1 cellular context compared by ENCODE assay signal in genomic region chr11:85854557-85855340, GRCh38.
A peak's percentile ranks its signal among the peaks of the same experiment; 100 is the strongest.
TF ChIP-seq lines count a peak whose summit lies in the region.

No MANE protein-coding gene starts in this region.

TF ChIP-seq in H1, 55 proteins besides CTCF, POLR2A, EP300 and RAD21:
- TF ChIP-seq ASH2L (IDR thresholded peaks at IDR 0.05; ENCODE audit: low read length), result peak; percentile 91
- TF ChIP-seq TEAD4 (IDR thresholded peaks at IDR 0.05; ENCODE audit: low read depth, low read length), result no peak
- no peak for TF ChIP-seq KDM1A (IDR thresholded peaks at IDR 0.05; ENCODE audit: borderline replicate concordance, low read length)
- no peak for TF ChIP-seq SP2 (IDR thresholded peaks at IDR 0.05; ENCODE audit: low read length)
- no peak for TF ChIP-seq HDAC6 (IDR thresholded peaks at IDR 0.05; ENCODE audit: low read depth, low read length)
- no peak for TF ChIP-seq HDAC2 (IDR thresholded peaks at IDR 0.05; ENCODE audit: borderline replicate concordance in 1 of 2, low read depth in 2 of 2, low read length in 2 of 2)
- TF ChIP-seq RNF2 (IDR thresholded peaks at IDR 0.05; ENCODE audit: borderline replicate concordance, low read depth, low read length, missing control alignments, poor library complexity, severe bottlenecking), result no peak
- peak; percentile 38; the same call in 1 of the 2 replicates for TF ChIP-seq EGR1 (IDR thresholded peaks at IDR 0.05; ENCODE audit: borderline replicate concordance, low read depth, low read length)
- TF ChIP-seq CHD1 (IDR thresholded peaks at IDR 0.05; ENCODE audit: low read depth, low read length), result no peak
- TF ChIP-seq TAF1 (IDR thresholded peaks at IDR 0.05; ENCODE audit: low read depth, low read length), result peak; percentile 75
- peak; percentile 95 for TF ChIP-seq MAX (IDR thresholded peaks at IDR 0.05)
- no peak for TF ChIP-seq TCF12 (IDR thresholded peaks at IDR 0.05; ENCODE audit: low read depth, low read length)
- TF ChIP-seq BRCA1 (IDR thresholded peaks at IDR 0.05; ENCODE audit: low read depth, low read length), result no peak
- TF ChIP-seq JUN (IDR thresholded peaks at IDR 0.05; ENCODE audit: low read depth, low read length), result no peak
- peak; percentile 88 for TF ChIP-seq YY1 (IDR thresholded peaks at IDR 0.05; ENCODE audit: low read depth, low read length)
- 0 out of 2 replicates have a peak, but pooled peaks have one; percentile 16 for TF ChIP-seq JUND (IDR thresholded peaks at IDR 0.05; ENCODE audit: low read length)
- TF ChIP-seq SP1 (IDR thresholded peaks at IDR 0.05; ENCODE audit: low read depth, low read length), result no peak
- peak; percentile 0 for TF ChIP-seq NANOG (IDR thresholded peaks at IDR 0.05; ENCODE audit: insufficient read depth, low read depth, low read length, poor library complexity, severe bottlenecking)
- no peak for TF ChIP-seq RXRA (IDR thresholded peaks at IDR 0.05; ENCODE audit: insufficient read depth, low read depth, low read length)
- no peak for TF ChIP-seq CHD2 (IDR thresholded peaks at IDR 0.05; ENCODE audit: low read length)
- TF ChIP-seq TBP (IDR thresholded peaks at IDR 0.05; ENCODE audit: low read depth, low read length), result peak; percentile 81
- TF ChIP-seq SP4 (IDR thresholded peaks at IDR 0.05; ENCODE audit: low read length), result no peak
- TF ChIP-seq GABPA (IDR thresholded peaks at IDR 0.05; ENCODE audit: borderline replicate concordance, insufficient read depth, low read length), result no peak
- no peak for TF ChIP-seq USF2 (IDR thresholded peaks at IDR 0.05; ENCODE audit: low read length)
- TF ChIP-seq KDM4A (IDR thresholded peaks at IDR 0.05; ENCODE audit: low read depth, low read length, severe bottlenecking), result peak; percentile 83
- no peak for TF ChIP-seq KDM5A (IDR thresholded peaks at IDR 0.05; ENCODE audit: low read length)
- no peak for TF ChIP-seq FOSL1 (IDR thresholded peaks at IDR 0.05; ENCODE audit: insufficient read depth, low read depth, low read length)
- TF ChIP-seq TAF7 (optimal IDR thresholded peaks at IDR 0.05; ENCODE audit: borderline replicate concordance, low read depth, low read length), result no peak
- TF ChIP-seq SIX5 (IDR thresholded peaks at IDR 0.05; ENCODE audit: low read depth, low read length), result no peak
- TF ChIP-seq PHF8 (conservative IDR thresholded peaks at IDR 0.05; ENCODE audit: low read depth, low read length), result peak; percentile 72
- TF ChIP-seq CTBP2 (IDR thresholded peaks at IDR 0.05; ENCODE audit: borderline replicate concordance, insufficient read depth, insufficient read length, low read length), result peak; percentile 56
- peak; percentile 97 for TF ChIP-seq E2F6 (IDR thresholded peaks at IDR 0.05)
- TF ChIP-seq SIN3A (conservative IDR thresholded peaks at IDR 0.05 in 1 of 2, IDR thresholded peaks at IDR 0.05 in 1 of 2; ENCODE audit: low read depth in 1 of 2, low read length in 2 of 2), result peak in 1 of 2 experiments; percentile 86; a peak in 2 of 4 replicates
- 0 out of 2 replicates have a peak, but pooled peaks have one; percentile 14 for TF ChIP-seq CREB1 (IDR thresholded peaks at IDR 0.05)
- TF ChIP-seq GTF2F1 (IDR thresholded peaks at IDR 0.05; ENCODE audit: borderline replicate concordance, low read depth, low read length), result no peak; the same call in 1 of the 2 replicates
- peak; percentile 4; the same call in 1 of the 2 replicates for TF ChIP-seq BACH1 (IDR thresholded peaks at IDR 0.05; ENCODE audit: low read length)
- TF ChIP-seq POLR2AphosphoS5 (IDR thresholded peaks at IDR 0.05; ENCODE audit: low read depth, low read length), result peak; percentile 81
- TF ChIP-seq MAFK (IDR thresholded peaks at IDR 0.05; ENCODE audit: low read depth, low read length), result no peak
- TF ChIP-seq RBBP5 (IDR thresholded peaks at IDR 0.05; ENCODE audit: borderline replicate concordance, low read depth, low read length), result peak; percentile 96
TF ChIP-seq in H1: peak in this region for 17.
